Comparison of ENCODE assay signal across 17 cellular contexts in genomic region chr4:1460967-1461868, GRCh38. TPM values are rescaled to one million over a fixed set of nuclear protein-coding genes. Genes with fewer than 3 reads are reported as not detected.
"Had no signal": no experiment of that assay in that cellular context is flagged by ENCODE, and none has a peak within 500 bp of the region (broad histone marks: within the 10 kb centered on the region; RNA-seq: fewer than 3 reads in every experiment).

No MANE protein-coding gene starts in this region.

- ATAC-seq: activated CD8-positive, alpha-beta T cell treated with anti-CD3 and anti-CD28 coated beads, Interleukin-2, amount 10 ng/mL, durations not matched to agents 7 days and 5 days; left lung had no signal

- DNase-seq: activated CD4-positive, alpha-beta T cell treated with anti-CD3 and anti-CD28 coated beads for 4 hours; activated CD8-positive, alpha-beta T cell treated with anti-CD3 and anti-CD28 coated beads, Interleukin-2, amount 10 ng/mL, durations not matched to agents 7 days and 5 days; activated effector memory CD4-positive, alpha-beta T cell treated with Interleukin-2 at 50 U/mL for 16 hours; activated T-cell treated with anti-CD3 and anti-CD28 coated beads, Interleukin-2, amount 50 U/mL, for 1 hour; cerebellar nuclear complex; stimulated activated CD4-positive, alpha-beta T cell treated with anti-CD3 and anti-CD28 coated beads, Interleukin-4, amount 100 ng/mL, for 4 hours; T-helper 1 cell; thyroid gland had no signal

- H3K36me3 ChIP-seq: esophagus muscularis mucosa, left lung, SJSA1, thyroid gland had no signal

- H3K27me3 ChIP-seq: thyroid gland had no signal

- H3K27ac ChIP-seq: esophagus muscularis mucosa, left lung, SJSA1, thyroid gland had no signal

- H3K4me1 Mint-ChIP-seq: activated naive CD4-positive, alpha-beta T cell treated with anti-CD3 and anti-CD28 coated beads, Interleukin-2, amount 50 U/mL, for 24 hours had no signal

- H3K9me3 Mint-ChIP-seq: activated naive CD4-positive, alpha-beta T cell treated with anti-CD3 and anti-CD28 coated beads, Interleukin-2, amount 50 U/mL, for 24 hours had no signal

- H3K4me3 ChIP-seq: esophagus muscularis mucosa, left lung, SJSA1, thyroid gland had no signal

- H3K27ac Mint-ChIP-seq: activated CD8-positive, alpha-beta T cell treated with anti-CD3 and anti-CD28 coated beads, Interleukin-2, amount 10 ng/mL, durations not matched to agents 7 days and 5 days; activated naive CD4-positive, alpha-beta T cell treated with anti-CD3 and anti-CD28 coated beads, Interleukin-2, amount 50 U/mL, for 24 hours had no signal

- H3K4me1 ChIP-seq: esophagus muscularis mucosa, left lung, SJSA1, thyroid gland had no signal

- H3K4me3 Mint-ChIP-seq: activated CD8-positive, alpha-beta T cell treated with anti-CD3 and anti-CD28 coated beads, Interleukin-2, amount 10 ng/mL, durations not matched to agents 7 days and 5 days; activated naive CD4-positive, alpha-beta T cell treated with anti-CD3 and anti-CD28 coated beads, Interleukin-2, amount 50 U/mL, for 24 hours had no signal

- H3K9me3 ChIP-seq: esophagus muscularis mucosa, left lung, SJSA1, thyroid gland had no signal

- FAIRE-seq: endometrium had no signal

RNA-seq across cellular contexts. Expression of gene NKX1-1, which starts 55.0 kb away (rescaled TPM):
- total RNA-seq: activated CD8-positive, alpha-beta T cell treated with anti-CD3 and anti-CD28 coated beads, Interleukin-2, amount 10 ng/mL, durations not matched to agents 7 days and 5 days; dermis microvascular lymphatic vessel endothelial cell; esophagus muscularis mucosa; fibroblast of villous mesenchyme; left lung; SJSA1; skeletal muscle tissue; thyroid gland had no signal
- polyA plus RNA-seq: neural cell had no signal
